In the genomic region with DNA sequence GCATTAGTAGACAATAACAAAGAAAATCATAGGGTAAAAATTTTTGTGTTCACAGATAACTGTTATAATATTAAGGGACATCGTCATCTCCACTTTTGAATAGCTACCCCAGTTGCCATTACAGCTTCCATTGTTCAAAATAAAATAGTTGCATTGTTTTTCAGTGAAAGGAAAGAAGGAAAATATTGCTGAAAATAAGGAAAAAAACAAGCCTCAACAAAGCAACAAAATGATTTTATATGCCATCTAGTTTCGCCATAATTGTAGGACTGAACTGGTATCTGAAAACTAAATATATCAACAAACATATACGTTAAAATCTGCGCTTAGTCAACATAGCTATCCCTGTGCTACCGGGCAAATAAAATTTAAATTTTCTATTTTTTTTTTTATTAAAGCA, we compare ENCODE assay signal across 1 cellular context.
TF ChIP-seq lines count a peak whose summit lies in the region.

No MANE protein-coding gene starts in this region.

TF ChIP-seq in endothelial cell of umbilical vein, 7 proteins besides CTCF, POLR2A, EP300 and RAD21:
- TF ChIP-seq POLR2AphosphoS5 (IDR thresholded peaks at IDR 0.05; ENCODE audit: insufficient read depth, low read depth, low read length) = peak; percentile 44
- TF ChIP-seq GATA2 (IDR thresholded peaks at IDR 0.05; ENCODE audit: insufficient read depth, insufficient read length, low read depth, low read length) = no peak
- TF ChIP-seq FOS (IDR thresholded peaks at IDR 0.05; ENCODE audit: borderline replicate concordance, insufficient read depth, low read length) = no peak
